ENCODE assay signal across 21 cellular contexts in the genomic region with DNA sequence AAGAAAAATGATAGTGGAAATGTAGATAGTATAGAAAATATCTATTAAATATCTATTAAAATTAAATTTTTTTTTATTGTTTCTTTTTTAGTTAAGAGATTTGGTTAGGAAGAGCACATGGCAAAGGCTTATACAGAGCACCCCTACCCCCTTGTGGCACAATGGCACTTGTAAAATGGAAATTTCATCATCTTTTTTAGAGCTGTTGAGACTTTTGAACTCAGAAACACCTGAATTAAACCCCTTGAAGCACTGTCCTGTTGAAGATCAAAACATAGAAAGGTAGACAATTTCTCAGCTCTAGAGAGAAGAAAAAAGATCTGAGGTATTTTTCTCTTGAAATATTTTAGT.
DNase-seq lines count a peak whose midpoint lies in the region; ATAC-seq, FAIRE-seq and TF ChIP-seq lines count a peak whose summit lies in the region.
"Had no signal": no experiment of that assay in that cellular context is flagged by ENCODE, and none has a peak within 500 bp of the region (broad histone marks: within the 10 kb centered on the region; RNA-seq: fewer than 3 reads in every experiment).

No MANE protein-coding gene starts in this region.

- H3K4me2 ChIP-seq in SK-N-SH (no peak overlapping the region), keratinocyte (ENCODE audit: control insufficient read depth, extremely low read depth, insufficient read depth, low read depth, low read length) (peak overlapping the region; percentile 64)

- H3K79me2 ChIP-seq in SK-N-SH (ENCODE audit: insufficient read depth) (no peaks in the 10 kb centered on the region), keratinocyte (ENCODE audit: control insufficient read depth, insufficient read depth, low read length) (no peaks in the 10 kb centered on the region)

- in situ Hi-C loops in brain microvascular endothelial cell (cut with HindIII; ENCODE audit: low pct_ligation_motif_present, low sequenced_read_pairs) = no loop called here

- H3K4me3 Mint-ChIP-seq in type B pancreatic cell = no peak overlapping the region
- H3K4me3 Mint-ChIP-seq: activated CD4-positive, alpha-beta T cell treated with anti-CD3 and anti-CD28 coated beads for 36 hours; activated naive CD8-positive, alpha-beta T cell treated with anti-CD3 and anti-CD28 coated beads for 36 hours had no signal

- H3K36me3 ChIP-seq in SK-N-SH (replicated peaks in 1 of 2; ENCODE audit: control insufficient read depth in 1 of 2, insufficient read depth in 2 of 2, low read length in 1 of 2) = no peaks in the 10 kb centered on the region
- no peaks in the 10 kb centered on the region for H3K36me3 ChIP-seq in brain microvascular endothelial cell (replicated peaks)
- no peaks in the 10 kb centered on the region for H3K36me3 ChIP-seq in keratinocyte (ENCODE audit: control insufficient read depth in 2 of 2, extremely low read depth in 1 of 2, insufficient read depth in 2 of 2, low read length in 2 of 2)
- H3K36me3 ChIP-seq: vagina had no signal

- H4K20me1 ChIP-seq in SK-N-SH (ENCODE audit: insufficient read depth) (no peaks in the 10 kb centered on the region), keratinocyte (ENCODE audit: control insufficient read depth, extremely low read depth, insufficient read depth, low read length) (no peaks in the 10 kb centered on the region)

- peak; percentile 9 for DNase-seq in SK-N-SH
- no peak for DNase-seq in brain microvascular endothelial cell
- no peak for DNase-seq in keratinocyte (ENCODE audit: low read depth, low spot score)
- no peak for DNase-seq in type B pancreatic cell (ENCODE audit: extremely low spot score, unreplicated experiment)
- DNase-seq in germinal center (ENCODE audit: low spot score) = no peak
- DNase-seq: activated CD4-positive, alpha-beta T cell treated with anti-CD3 and anti-CD28 coated beads for 36 hours; activated naive CD8-positive, alpha-beta T cell treated with anti-CD3 and anti-CD28 coated beads for 36 hours; cortex of kidney; GDM1; KG1; left colon; NCI-H1092 treated with DMSO at 0.1 percent for 48 hours; stimulated activated CD4-positive, alpha-beta T cell treated with anti-CD3 and anti-CD28 coated beads, Interleukin-12 subunit alpha, Interleukin-12 subunit beta, amount 100 ng/mL, for 4 hours; stimulated activated CD8-positive, alpha-beta memory T cell treated with anti-CD3 and anti-CD28 coated beads, Interleukin-4, amount 100 ng/mL, for 48 hours; substantia nigra had no signal

- TF ChIP-seq CTCF in SK-N-SH (IDR thresholded peaks at IDR 0.05) (no peak), brain microvascular endothelial cell (IDR thresholded peaks at IDR 0.05; ENCODE audit: low read depth, low read length, missing control alignments) (peak; percentile 14), keratinocyte (optimal IDR thresholded peaks at IDR 0.05 in 1 of 3, IDR thresholded peaks at IDR 0.05 in 1 of 3, conservative IDR thresholded peaks at IDR 0.05 in 1 of 3; ENCODE audit: extremely low read depth in 1 of 3, insufficient read depth in 2 of 3, low read length in 3 of 3) (peak in 2 of 3 experiments; percentile 18 to 29), type B pancreatic cell (conservative IDR thresholded peaks at IDR 0.05) (peak; percentile 66)

- H3K9me1 ChIP-seq in keratinocyte (ENCODE audit: control insufficient read depth, extremely low read depth, insufficient read depth, low read length) = no peaks in the 10 kb centered on the region

- H3K4me1 Mint-ChIP-seq in type B pancreatic cell (ENCODE audit: unreplicated experiment) = peaks cover 28% of the 10 kb centered on the region
- H3K4me1 Mint-ChIP-seq: activated CD4-positive, alpha-beta T cell treated with anti-CD3 and anti-CD28 coated beads for 36 hours; activated naive CD8-positive, alpha-beta T cell treated with anti-CD3 and anti-CD28 coated beads for 36 hours had no signal

- dilution Hi-C loops in keratinocyte (cut with MboI; ENCODE audit: extremely low pct_ligation_motif_present, low sequenced_read_pairs) = no loop called here

- POLR2A ChIA-PET in SK-N-SH (lab: Yijun Ruan, JAX) = no interaction called here

- no peak overlapping the region for H2AFZ ChIP-seq in SK-N-SH (ENCODE audit: low read depth)
- peak overlapping the region; percentile 33 for H2AFZ ChIP-seq in keratinocyte (ENCODE audit: control insufficient read depth, low read length)

- H3K9me2 ChIP-seq in SK-N-SH = no peaks in the 10 kb centered on the region

- ATAC-seq in SK-N-SH treated with all-trans-retinoic acid at 6 μM for 48 hours (no peak), HG02840 (IDR thresholded peaks at IDR 0.05; ENCODE audit: low FRiP score, unreplicated experiment) (no peak), GM21367 (IDR thresholded peaks at IDR 0.05; ENCODE audit: unreplicated experiment) (no peak)
- ATAC-seq: activated CD4-positive, alpha-beta T cell treated with anti-CD3 and anti-CD28 coated beads for 36 hours; left colon; Panc1 had no signal

- H3K27ac Mint-ChIP-seq in type B pancreatic cell = peak overlapping the region; percentile 98
- H3K27ac Mint-ChIP-seq: activated CD4-positive, alpha-beta T cell treated with anti-CD3 and anti-CD28 coated beads for 36 hours; activated naive CD8-positive, alpha-beta T cell treated with anti-CD3 and anti-CD28 coated beads for 36 hours had no signal

- H3K4me1 ChIP-seq in SK-N-SH (ENCODE audit: control insufficient read depth in 1 of 2, insufficient read depth in 2 of 2, low read depth in 1 of 2, low read length in 1 of 2) (peaks cover 0 to 7% of the 10 kb centered on the region in 2 experiments; a peak in 1 of 4 replicates), keratinocyte (ENCODE audit: control insufficient read depth, extremely low read depth, insufficient read depth, low read length) (peaks cover 20% of the 10 kb centered on the region)
- H3K4me1 ChIP-seq: vagina had no signal

- H3K27me3 ChIP-seq in SK-N-SH (ENCODE audit: insufficient read depth) (no peaks in the 10 kb centered on the region), brain microvascular endothelial cell (replicated peaks) (no peaks in the 10 kb centered on the region), keratinocyte (ENCODE audit: control insufficient read depth, extremely low read depth, insufficient read depth, low read length) (no peaks in the 10 kb centered on the region)
- H3K27me3 ChIP-seq: vagina had no signal

- no peaks in the 10 kb centered on the region for H3K27me3 Mint-ChIP-seq in type B pancreatic cell
- H3K27me3 Mint-ChIP-seq: activated CD4-positive, alpha-beta T cell treated with anti-CD3 and anti-CD28 coated beads for 36 hours; activated naive CD8-positive, alpha-beta T cell treated with anti-CD3 and anti-CD28 coated beads for 36 hours had no signal

- no peak overlapping the region for H3K9ac ChIP-seq in SK-N-SH
- peak overlapping the region; percentile 47 for H3K9ac ChIP-seq in keratinocyte (ENCODE audit: control insufficient read depth, extremely low read depth, insufficient read depth, low read length)

- CTCF ChIA-PET in SK-N-SH (lab: Yijun Ruan, JAX) = interaction anchor here (0.6 to 2.3 kb wide), 15 partner anchors 9 to 703 kb away, joined by 3 to 9 read pairs (median 4); no protein-coding TSS in a partner anchor

- peaks cover 8% of the 10 kb centered on the region for H3K9me3 Mint-ChIP-seq in type B pancreatic cell

- H3K9me3 ChIP-seq in SK-N-SH (no peaks in the 10 kb centered on the region), keratinocyte (ENCODE audit: control insufficient read depth, low read depth, low read length) (no peaks in the 10 kb centered on the region)
- H3K9me3 ChIP-seq: vagina had no signal

- H3K27ac ChIP-seq in SK-N-SH (ENCODE audit: low read depth in 2 of 2, low read length in 1 of 2) = no peak overlapping the region; a peak in 1 of 4 replicates
- H3K27ac ChIP-seq in brain microvascular endothelial cell = no peak overlapping the region
- H3K27ac ChIP-seq in keratinocyte (ENCODE audit: control insufficient read depth, insufficient read depth, low read length) = peak overlapping the region; percentile 60
- H3K27ac ChIP-seq: vagina had no signal

- no peaks in the 10 kb centered on the region for H3K36me3 Mint-ChIP-seq in type B pancreatic cell
- H3K36me3 Mint-ChIP-seq: activated naive CD8-positive, alpha-beta T cell treated with anti-CD3 and anti-CD28 coated beads for 36 hours had no signal

- H3K4me3 ChIP-seq in SK-N-SH (ENCODE audit: low read depth in 2 of 2, low read length in 1 of 2) (no peak overlapping the region), brain microvascular endothelial cell (ENCODE audit: low read depth, low read length) (no peak overlapping the region), keratinocyte (ENCODE audit: control insufficient read depth in 2 of 3, extremely low read depth in 1 of 3, insufficient read depth in 2 of 3, low read depth in 1 of 3, low read length in 3 of 3) (no peak overlapping the region)
- H3K4me3 ChIP-seq: vagina had no signal

- no peaks in the 10 kb centered on the region for H3F3A ChIP-seq in SK-N-SH (replicated peaks; ENCODE audit: insufficient read depth)

- TF ChIP-seq EP300 in SK-N-SH (IDR thresholded peaks at IDR 0.05; ENCODE audit: borderline replicate concordance in 1 of 2, low read depth in 1 of 2, low read length in 1 of 2) = no peak

- FAIRE-seq in keratinocyte (lab: Jason Lieb, UNC) = no peak
- FAIRE-seq: GM12891 had no signal

- TF ChIP-seq RAD21 in SK-N-SH (IDR thresholded peaks at IDR 0.05; ENCODE audit: low read length) = peak; percentile 61

TF ChIP-seq in SK-N-SH, 30 proteins besides CTCF, POLR2A, EP300 and RAD21 (continues in another document):
- TF ChIP-seq, protein P1, sequence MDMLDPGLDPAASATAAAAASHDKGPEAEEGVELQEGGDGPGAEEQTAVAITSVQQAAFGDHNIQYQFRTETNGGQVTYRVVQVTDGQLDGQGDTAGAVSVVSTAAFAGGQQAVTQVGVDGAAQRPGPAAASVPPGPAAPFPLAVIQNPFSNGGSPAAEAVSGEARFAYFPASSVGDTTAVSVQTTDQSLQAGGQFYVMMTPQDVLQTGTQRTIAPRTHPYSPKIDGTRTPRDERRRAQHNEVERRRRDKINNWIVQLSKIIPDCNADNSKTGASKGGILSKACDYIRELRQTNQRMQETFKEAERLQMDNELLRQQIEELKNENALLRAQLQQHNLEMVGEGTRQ (IDR thresholded peaks at IDR 0.05; ENCODE audit: borderline replicate concordance, low read depth, low read length) = no peak
- peak; percentile 4; the same call in 1 of the 2 replicates for TF ChIP-seq SMC3 (IDR thresholded peaks at IDR 0.05; ENCODE audit: low read depth, low read length)
- no peak for TF ChIP-seq FOSL2 (IDR thresholded peaks at IDR 0.05; ENCODE audit: borderline replicate concordance, low read depth)

TF ChIP-seq in SK-N-SH treated with all-trans-retinoic acid at 6 μM for 48 hours, 23 proteins besides CTCF, POLR2A, EP300 and RAD21 (continues in another document):
- TF ChIP-seq ZC3H10 (CRISPR knock-in tag; IDR thresholded peaks at IDR 0.05) = no peak
- no peak for TF ChIP-seq SNAI2 (CRISPR knock-in tag; IDR thresholded peaks at IDR 0.05)
- TF ChIP-seq ZNF70 (CRISPR knock-in tag; IDR thresholded peaks at IDR 0.05) = no peak
